ENCODE assay signal across 15 cellular contexts in the genomic region with DNA sequence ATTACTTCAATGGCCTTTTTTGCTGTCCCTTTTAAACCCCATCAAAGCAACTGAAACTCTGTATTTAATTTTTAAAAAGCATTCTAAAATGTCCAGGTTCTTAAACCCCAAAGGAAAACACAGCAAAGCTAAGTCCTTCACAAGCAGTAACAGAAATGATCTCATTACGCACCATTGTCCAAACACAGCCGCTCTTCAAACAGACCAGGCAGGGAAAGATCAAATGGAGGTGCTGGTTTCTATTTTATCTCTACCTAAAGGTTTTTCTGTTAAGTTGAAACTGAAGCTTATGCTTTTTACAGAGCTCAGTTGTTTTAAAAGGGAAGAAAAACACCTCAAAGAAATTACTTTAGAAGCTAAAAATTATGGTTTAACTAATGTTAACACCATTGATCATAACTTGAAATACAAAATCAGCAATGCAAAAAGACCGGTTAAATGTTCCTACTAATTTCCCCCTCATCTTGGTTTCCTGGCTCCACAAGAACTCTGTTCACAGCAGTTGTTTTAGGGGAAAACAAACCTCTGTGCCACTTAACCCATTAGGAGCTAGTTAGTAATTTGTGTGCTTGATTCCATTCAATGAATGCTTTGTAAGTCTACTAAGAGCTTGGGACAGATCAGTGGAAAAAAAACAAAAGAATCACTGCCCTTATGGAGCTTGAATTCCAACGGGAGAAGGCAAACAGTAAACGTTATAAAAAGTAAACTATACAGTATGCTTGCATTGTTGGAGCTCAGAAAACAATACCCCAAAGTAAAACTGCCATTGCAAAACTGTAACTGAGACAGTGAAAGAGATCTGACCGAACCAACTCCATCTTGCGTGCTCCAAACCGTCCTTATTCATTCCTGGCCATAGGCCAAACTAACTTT.
A peak's percentile ranks its signal among the peaks of the same experiment; 100 is the strongest.
DNase-seq lines count a peak whose midpoint lies in the region; ATAC-seq, FAIRE-seq and TF ChIP-seq lines count a peak whose summit lies in the region.
"Had no signal": no experiment of that assay in that cellular context is flagged by ENCODE, and none has a peak within 500 bp of the region (broad histone marks: within the 10 kb centered on the region; RNA-seq: fewer than 3 reads in every experiment).

No MANE protein-coding gene starts in this region.

- in situ Hi-C loops in Panc1 (cut with HindIII; ENCODE audit: low pct_unique_long_range_greater_than_20kb, low sequenced_read_pairs), result no loop called here

- dilution Hi-C loops in keratinocyte (cut with MboI; ENCODE audit: extremely low pct_ligation_motif_present, low sequenced_read_pairs), result no loop called here

- no TSS peak for BruUV-seq in Panc1 (replicated peaks; lab: Mats Ljungman, UMichigan)

- ATAC-seq in Panc1 (peak; percentile 66), SK-N-SH treated with all-trans-retinoic acid at 6 μM for 48 hours (no peak)
- ATAC-seq: activated T-cell treated with anti-CD3 and anti-CD28 coated beads, Interleukin-2, amount 50 U/mL, for 72 hours; left cardiac atrium; stimulated activated naive B cell treated with anti-CD40 and anti-IgM and Interleukin-4, amounts not matched to agents 10 μg/mL and 1 μg/mL and 100 μg/mL, for 72 hours had no signal

- CTCF ChIA-PET in Panc1 (lab: Charles Lee), result interaction anchor here (0.7 kb wide), 1 partner anchor 59 kb away, joined by 5 read pairs; no protein-coding TSS in a partner anchor
- CTCF ChIA-PET in activated CD4-positive, alpha-beta memory T cell treated with anti-CD3 and anti-CD28 coated beads for 36 hours (lab: Charles Lee), result no interaction called here

- peak; percentile 32 for DNase-seq in NCI-H82 (lab: John Stamatoyannopoulos, UW)
- DNase-seq in NCI-H82 treated with DMSO at 0.1 percent for 48 hours (lab: John Stamatoyannopoulos, UW; ENCODE audit: unreplicated experiment), result no peak
- no peak for DNase-seq in Panc1 (ENCODE audit: low read depth, low spot score)
- DNase-seq in keratinocyte (ENCODE audit: low read depth, low spot score), result no peak
- no peak for DNase-seq in NCI-H1694 (lab: John Stamatoyannopoulos, UW)
- no peak for DNase-seq in activated CD4-positive, alpha-beta memory T cell treated with anti-CD3 and anti-CD28 coated beads for 36 hours
- DNase-seq in globus pallidus (ENCODE audit: low spot score), result no peak
- DNase-seq: activated CD4-positive, CD25-positive, alpha-beta regulatory T cell; activated T-cell treated with anti-CD3 and anti-CD28 coated beads, Interleukin-2, amount 50 U/mL, for 72 hours; left cardiac atrium; MM.1S; ovary; stimulated activated naive B cell treated with anti-CD40 and anti-IgM and Interleukin-4, amounts not matched to agents 10 μg/mL and 1 μg/mL and 100 μg/mL, for 72 hours had no signal

- H3K36me3 ChIP-seq in Panc1 (ENCODE audit: control insufficient read depth, insufficient read depth, low read length) (no peaks in the 10 kb centered on the region), keratinocyte (ENCODE audit: control insufficient read depth in 2 of 2, extremely low read depth in 1 of 2, insufficient read depth in 2 of 2, low read length in 2 of 2) (no peaks in the 10 kb centered on the region)
- H3K36me3 ChIP-seq: breast epithelium, ovary had no signal

- H3K9me1 ChIP-seq in keratinocyte (ENCODE audit: control insufficient read depth, extremely low read depth, insufficient read depth, low read length), result no peaks in the 10 kb centered on the region

- H2AFZ ChIP-seq in keratinocyte (ENCODE audit: control insufficient read depth, low read length), result peak overlapping the region; percentile 16

- H3K9ac ChIP-seq in keratinocyte (ENCODE audit: control insufficient read depth, extremely low read depth, insufficient read depth, low read length), result no peak overlapping the region

- H3K27ac ChIP-seq in Panc1 (ENCODE audit: low read length), result peak overlapping the region; percentile 49
- no peak overlapping the region for H3K27ac ChIP-seq in keratinocyte (ENCODE audit: control insufficient read depth, insufficient read depth, low read length)
- H3K27ac ChIP-seq: breast epithelium, ovary had no signal

- POLR2A ChIA-PET in Panc1 (lab: Charles Lee), result interaction anchor here (0.7 kb wide), 1 partner anchor 220 kb away, joined by 10 read pairs; no protein-coding TSS in a partner anchor
- POLR2A ChIA-PET in activated CD4-positive, alpha-beta memory T cell treated with anti-CD3 and anti-CD28 coated beads for 36 hours (lab: Charles Lee), result no interaction called here

- no peaks in the 10 kb centered on the region for H3K36me3 Mint-ChIP-seq in activated CD4-positive, alpha-beta memory T cell treated with anti-CD3 and anti-CD28 coated beads for 36 hours
- H3K36me3 Mint-ChIP-seq: stimulated activated naive B cell treated with anti-CD40 and anti-IgM and Interleukin-4, amounts not matched to agents 10 μg/mL and 1 μg/mL and 100 μg/mL, for 72 hours had no signal

- H4K20me1 ChIP-seq in keratinocyte (ENCODE audit: control insufficient read depth, extremely low read depth, insufficient read depth, low read length), result no peaks in the 10 kb centered on the region

- no peaks in the 10 kb centered on the region for H3K4me1 ChIP-seq in Panc1 (ENCODE audit: control insufficient read depth, insufficient read depth, low read length)
- peaks cover 36% of the 10 kb centered on the region for H3K4me1 ChIP-seq in keratinocyte (ENCODE audit: control insufficient read depth, extremely low read depth, insufficient read depth, low read length)
- H3K4me1 ChIP-seq: breast epithelium had no signal

- FAIRE-seq in keratinocyte (lab: Jason Lieb, UNC), result no peak

- intact Hi-C loops in Panc1 (cut with micrococcal nuclease; ENCODE audit: unreplicated experiment), result loop anchor here (10.0 kb wide), 1 partner anchor 88 kb away; the partner anchor contains the start of gene CD24
- intact Hi-C loops in activated CD4-positive, alpha-beta memory T cell treated with anti-CD3 and anti-CD28 coated beads for 36 hours (cut with micrococcal nuclease), result no loop called here

- no peak overlapping the region for H3K27ac Mint-ChIP-seq in activated CD4-positive, alpha-beta memory T cell treated with anti-CD3 and anti-CD28 coated beads for 36 hours
- H3K27ac Mint-ChIP-seq: activated T-cell treated with anti-CD3 and anti-CD28 coated beads, Interleukin-2, amount 50 U/mL, for 72 hours; stimulated activated naive B cell treated with anti-CD40 and anti-IgM and Interleukin-4, amounts not matched to agents 10 μg/mL and 1 μg/mL and 100 μg/mL, for 72 hours had no signal

- H3K4me2 ChIP-seq in keratinocyte (ENCODE audit: control insufficient read depth, extremely low read depth, insufficient read depth, low read depth, low read length), result no peak overlapping the region

- no peak overlapping the region for H3K4me3 Mint-ChIP-seq in activated CD4-positive, alpha-beta memory T cell treated with anti-CD3 and anti-CD28 coated beads for 36 hours
- H3K4me3 Mint-ChIP-seq: activated T-cell treated with anti-CD3 and anti-CD28 coated beads, Interleukin-2, amount 50 U/mL, for 72 hours; stimulated activated naive B cell treated with anti-CD40 and anti-IgM and Interleukin-4, amounts not matched to agents 10 μg/mL and 1 μg/mL and 100 μg/mL, for 72 hours had no signal

- no peaks in the 10 kb centered on the region for H3K27me3 ChIP-seq in Panc1 (ENCODE audit: control insufficient read depth, insufficient read depth, low read length)
- no peaks in the 10 kb centered on the region for H3K27me3 ChIP-seq in keratinocyte (ENCODE audit: control insufficient read depth, extremely low read depth, insufficient read depth, low read length)
- H3K27me3 ChIP-seq: breast epithelium, ovary had no signal

- no peaks in the 10 kb centered on the region for H3K4me1 Mint-ChIP-seq in activated CD4-positive, alpha-beta memory T cell treated with anti-CD3 and anti-CD28 coated beads for 36 hours (ENCODE audit: low read depth)
- H3K4me1 Mint-ChIP-seq: stimulated activated naive B cell treated with anti-CD40 and anti-IgM and Interleukin-4, amounts not matched to agents 10 μg/mL and 1 μg/mL and 100 μg/mL, for 72 hours had no signal

- H3K4me3 ChIP-seq in Panc1 (ENCODE audit: low read depth in 2 of 2, low read length in 2 of 2) (no peak overlapping the region), keratinocyte (ENCODE audit: control insufficient read depth in 2 of 3, extremely low read depth in 1 of 3, insufficient read depth in 2 of 3, low read depth in 1 of 3, low read length in 3 of 3) (no peak overlapping the region)
- H3K4me3 ChIP-seq: breast epithelium, ovary had no signal

- H3K79me2 ChIP-seq in keratinocyte (ENCODE audit: control insufficient read depth, insufficient read depth, low read length), result no peaks in the 10 kb centered on the region

- no peaks in the 10 kb centered on the region for H3K9me3 Mint-ChIP-seq in activated CD4-positive, alpha-beta memory T cell treated with anti-CD3 and anti-CD28 coated beads for 36 hours
- H3K9me3 Mint-ChIP-seq: activated T-cell treated with anti-CD3 and anti-CD28 coated beads, Interleukin-2, amount 50 U/mL, for 72 hours; stimulated activated naive B cell treated with anti-CD40 and anti-IgM and Interleukin-4, amounts not matched to agents 10 μg/mL and 1 μg/mL and 100 μg/mL, for 72 hours had no signal

- no peak for TF ChIP-seq CTCF in Panc1 (IDR thresholded peaks at IDR 0.05)
- TF ChIP-seq CTCF in keratinocyte (optimal IDR thresholded peaks at IDR 0.05 in 1 of 3, IDR thresholded peaks at IDR 0.05 in 1 of 3, conservative IDR thresholded peaks at IDR 0.05 in 1 of 3; ENCODE audit: extremely low read depth in 1 of 3, insufficient read depth in 2 of 3, low read length in 3 of 3), result no peak

- peaks cover 13% of the 10 kb centered on the region for H3K27me3 Mint-ChIP-seq in activated CD4-positive, alpha-beta memory T cell treated with anti-CD3 and anti-CD28 coated beads for 36 hours
- H3K27me3 Mint-ChIP-seq: stimulated activated naive B cell treated with anti-CD40 and anti-IgM and Interleukin-4, amounts not matched to agents 10 μg/mL and 1 μg/mL and 100 μg/mL, for 72 hours had no signal

- no peaks in the 10 kb centered on the region for H3K9me3 ChIP-seq in Panc1 (ENCODE audit: control insufficient read depth, insufficient read depth, low read depth, low read length)
- H3K9me3 ChIP-seq in keratinocyte (ENCODE audit: control insufficient read depth, low read depth, low read length), result no peaks in the 10 kb centered on the region
- H3K9me3 ChIP-seq: breast epithelium, ovary had no signal

TF ChIP-seq in SK-N-SH treated with all-trans-retinoic acid at 6 μM for 48 hours, 23 proteins besides CTCF, POLR2A, EP300 and RAD21 (continues in another document):
- TF ChIP-seq ARNTL (CRISPR knock-in tag; IDR thresholded peaks at IDR 0.05; ENCODE audit: borderline replicate concordance, low read depth), result no peak
- no peak for TF ChIP-seq OSR1 (CRISPR knock-in tag; IDR thresholded peaks at IDR 0.05)
